ENCODE assay signal across 23 cellular contexts in genomic region chr12:117489671-117490070, GRCh38.
"Had no signal": no experiment of that assay in that cellular context is flagged by ENCODE, and none has a peak within 500 bp of the region (broad histone marks: within the 10 kb centered on the region; RNA-seq: fewer than 3 reads in every experiment).

No MANE protein-coding gene starts in this region.

- ATAC-seq: activated naive CD8-positive, alpha-beta T cell treated with anti-CD3 and anti-CD28 coated beads, Interleukin-2, amount 50 U/mL, for 24 hours; foreskin keratinocyte; left lobe of liver; natural killer cell treated with Interleukin-12 subunit alpha and Interleukin-12 subunit beta and Interleukin-15 and Interleukin-18, amount 100 ng/mL, for 72 hours; pancreas; right cardiac atrium; WTC11 had no signal

- H3K4me1 Mint-ChIP-seq: activated naive CD4-positive, alpha-beta T cell treated with anti-CD3 and anti-CD28 coated beads, Interleukin-2, amount 10 ng/mL, durations not matched to agents 7 days and 5 days; activated naive CD8-positive, alpha-beta T cell treated with anti-CD3 and anti-CD28 coated beads, Interleukin-2, amount 50 U/mL, for 24 hours; mesothelial cell of epicardium; WTC11 had no signal

- H3K27ac ChIP-seq: brain microvascular endothelial cell, foreskin keratinocyte, pancreas, tibial nerve had no signal

- H3K4me3 ChIP-seq: lung, pancreas, tibial nerve had no signal

- H3K36me3 Mint-ChIP-seq: activated naive CD4-positive, alpha-beta T cell treated with anti-CD3 and anti-CD28 coated beads, Interleukin-2, amount 10 ng/mL, durations not matched to agents 7 days and 5 days; mesothelial cell of epicardium; natural killer cell treated with Interleukin-12 subunit alpha and Interleukin-12 subunit beta and Interleukin-15 and Interleukin-18, amount 100 ng/mL, for 72 hours; WTC11 had no signal

- H3K36me3 ChIP-seq: brain microvascular endothelial cell, pancreas, tibial nerve had no signal

- H3K9me3 Mint-ChIP-seq: activated naive CD8-positive, alpha-beta T cell treated with anti-CD3 and anti-CD28 coated beads, Interleukin-2, amount 50 U/mL, for 24 hours; dendritic cell treated with granulocyte-macrophage colony-stimulating factor and Interleukin-4, amounts not matched to agents 40 ng/mL and 50 ng/mL, for 4 days; natural killer cell treated with Interleukin-12 subunit alpha and Interleukin-12 subunit beta and Interleukin-15 and Interleukin-18, amount 100 ng/mL, for 72 hours; stimulated activated naive CD8-positive, alpha-beta T cell treated with anti-CD3 and anti-CD28 coated beads, Interleukin-15, Interleukin-2, amounts not matched to agents 100 ng/mL and 50 ng/mL, for 24 hours; WTC11 had no signal

- H3K27me3 ChIP-seq: brain microvascular endothelial cell, foreskin keratinocyte, pancreas, tibial nerve had no signal

- H3K27ac Mint-ChIP-seq: activated naive CD4-positive, alpha-beta T cell treated with anti-CD3 and anti-CD28 coated beads, Interleukin-2, amount 10 ng/mL, durations not matched to agents 7 days and 5 days; activated naive CD8-positive, alpha-beta T cell treated with anti-CD3 and anti-CD28 coated beads, Interleukin-2, amount 50 U/mL, for 24 hours; dendritic cell treated with granulocyte-macrophage colony-stimulating factor and Interleukin-4, amounts not matched to agents 40 ng/mL and 50 ng/mL, for 4 days; mesothelial cell of epicardium; natural killer cell treated with Interleukin-12 subunit alpha and Interleukin-12 subunit beta and Interleukin-15 and Interleukin-18, amount 100 ng/mL, for 72 hours; stimulated activated naive CD8-positive, alpha-beta T cell treated with anti-CD3 and anti-CD28 coated beads, Interleukin-15, Interleukin-2, amounts not matched to agents 100 ng/mL and 50 ng/mL, for 24 hours; WTC11 had no signal

- DNase-seq: activated CD8-positive, alpha-beta memory T cell treated with anti-CD3 and anti-CD28 coated beads, Interleukin-2, amount 50 U/mL, for 48 hours; activated effector memory CD4-positive, alpha-beta T cell treated with anti-CD3 and anti-CD28 coated beads, Interleukin-2, amount 50 U/mL, for 16 hours; activated naive CD4-positive, alpha-beta T cell treated with anti-CD3 and anti-CD28 coated beads, Interleukin-2, amount 10 ng/mL, durations not matched to agents 7 days and 5 days; activated naive CD8-positive, alpha-beta T cell treated with anti-CD3 and anti-CD28 coated beads, Interleukin-2, amount 50 U/mL, for 24 hours; brain microvascular endothelial cell; caudate nucleus; effector CD4-positive, alpha-beta T cell; foreskin keratinocyte; kidney; pancreas; right cardiac atrium; stimulated activated CD4-positive, alpha-beta T cell treated with anti-CD3 and anti-CD28 coated beads, Interleukin-12 subunit alpha, Interleukin-12 subunit beta, amount 100 ng/mL, for 4 hours; stimulated activated CD4-positive, alpha-beta T cell treated with anti-CD3 and anti-CD28 coated beads, Interleukin-4, amount 100 ng/mL, for 4 hours; T-helper 9 cell had no signal

- H3K27me3 Mint-ChIP-seq: activated naive CD4-positive, alpha-beta T cell treated with anti-CD3 and anti-CD28 coated beads, Interleukin-2, amount 10 ng/mL, durations not matched to agents 7 days and 5 days; activated naive CD8-positive, alpha-beta T cell treated with anti-CD3 and anti-CD28 coated beads, Interleukin-2, amount 50 U/mL, for 24 hours had no signal

- H3K4me3 Mint-ChIP-seq: activated naive CD4-positive, alpha-beta T cell treated with anti-CD3 and anti-CD28 coated beads, Interleukin-2, amount 10 ng/mL, durations not matched to agents 7 days and 5 days; activated naive CD8-positive, alpha-beta T cell treated with anti-CD3 and anti-CD28 coated beads, Interleukin-2, amount 50 U/mL, for 24 hours; dendritic cell treated with granulocyte-macrophage colony-stimulating factor and Interleukin-4, amounts not matched to agents 40 ng/mL and 50 ng/mL, for 4 days; mesothelial cell of epicardium; natural killer cell treated with Interleukin-12 subunit alpha and Interleukin-12 subunit beta and Interleukin-15 and Interleukin-18, amount 100 ng/mL, for 72 hours; stimulated activated naive CD8-positive, alpha-beta T cell treated with anti-CD3 and anti-CD28 coated beads, Interleukin-15, Interleukin-2, amounts not matched to agents 100 ng/mL and 50 ng/mL, for 24 hours; WTC11 had no signal

- H3K4me1 ChIP-seq: foreskin keratinocyte, tibial nerve had no signal

- FAIRE-seq: endometrium, kidney, pancreas had no signal
